ENCODE assay signal across 37 cellular contexts in genomic region chr12:53786411-53786810, GRCh38. TPM values are rescaled to one million over a fixed set of nuclear protein-coding genes. Genes with fewer than 3 reads are reported as not detected.
"Had no signal": no experiment of that assay in that cellular context is flagged by ENCODE, and none has a peak within 500 bp of the region (broad histone marks: within the 10 kb centered on the region; RNA-seq: fewer than 3 reads in every experiment).

No MANE protein-coding gene starts in this region.

- DNase-seq: activated CD4-positive, alpha-beta memory T cell treated with anti-CD3 and anti-CD28 coated beads, Interleukin-2, amount 10 ng/mL, durations not matched to agents 7 days and 5 days; activated CD4-positive, alpha-beta T cell treated with anti-CD3 and anti-CD28 coated beads for 1 hour; activated CD4-positive, alpha-beta T cell treated with anti-CD3 and anti-CD28 coated beads for 48 hours; activated CD4-positive, CD25-positive, alpha-beta regulatory T cell; activated CD8-positive, alpha-beta memory T cell treated with anti-CD3 and anti-CD28 coated beads for 24 hours; activated CD8-positive, alpha-beta memory T cell treated with anti-CD3 and anti-CD28 coated beads, Interleukin-2, amount 10 ng/mL, durations not matched to agents 7 days and 5 days; activated CD8-positive, alpha-beta memory T cell treated with anti-CD3 and anti-CD28 coated beads, Interleukin-2, amount 50 U/mL, for 48 hours; activated effector memory CD4-positive, alpha-beta T cell treated with Interleukin-2 at 50 U/mL for 16 hours; activated naive CD4-positive, alpha-beta T cell treated with Interleukin-2 at 50 U/mL for 16 hours; activated T-cell treated with anti-CD3 and anti-CD28 coated beads, Interleukin-2, amount 50 U/mL, for 48 hours; adrenal gland; caudate nucleus; cerebellar nuclear complex; NCI-H1092 treated with DMSO at 0.1 percent for 48 hours; NCI-H1436; NCI-H1694; NCI-H1930; NCI-H2081 treated with DMSO at 0.1 percent for 48 hours; NCI-H226; NCI-H510A; NCI-H526; NCI-H774; NK-92 treated with Interleukin-12 subunit alpha and Interleukin-12 subunit beta, amount 100 ng/mL, for 24 hours; PC-3; SIG-M5; T1000; WERI-Rb-1 had no signal

- H3K36me3 Mint-ChIP-seq: activated CD8-positive, alpha-beta memory T cell treated with anti-CD3 and anti-CD28 coated beads, Interleukin-2, amount 10 ng/mL, durations not matched to agents 7 days and 5 days; activated naive CD4-positive, alpha-beta T cell treated with anti-CD3 and anti-CD28 coated beads, Interleukin-2, amount 50 U/mL, for 72 hours; brain had no signal

- H3K36me3 ChIP-seq: adrenal gland, WERI-Rb-1 had no signal

- H3K9me3 ChIP-seq: adrenal gland had no signal

- FAIRE-seq: bronchial epithelial cell, RCC 7860 had no signal

- H3K4me3 Mint-ChIP-seq: activated CD4-positive, alpha-beta memory T cell treated with anti-CD3 and anti-CD28 coated beads, Interleukin-2, amount 10 ng/mL, durations not matched to agents 7 days and 5 days; activated CD8-positive, alpha-beta memory T cell treated with anti-CD3 and anti-CD28 coated beads, Interleukin-2, amount 10 ng/mL, durations not matched to agents 7 days and 5 days; brain had no signal

- H3K4me3 ChIP-seq: adrenal gland had no signal

- H3K27ac ChIP-seq: adrenal gland, KMS-11, RWPE1, WERI-Rb-1 had no signal

- H3K9me3 Mint-ChIP-seq: activated CD4-positive, alpha-beta memory T cell treated with anti-CD3 and anti-CD28 coated beads, Interleukin-2, amount 10 ng/mL, durations not matched to agents 7 days and 5 days; activated naive CD4-positive, alpha-beta T cell treated with anti-CD3 and anti-CD28 coated beads, Interleukin-2, amount 50 U/mL, for 72 hours had no signal

- H3K4me1 ChIP-seq: adrenal gland had no signal

- H3K9ac ChIP-seq: KMS-11 had no signal

- H3K4me1 Mint-ChIP-seq: activated CD4-positive, alpha-beta memory T cell treated with anti-CD3 and anti-CD28 coated beads, Interleukin-2, amount 10 ng/mL, durations not matched to agents 7 days and 5 days; activated CD8-positive, alpha-beta memory T cell treated with anti-CD3 and anti-CD28 coated beads, Interleukin-2, amount 10 ng/mL, durations not matched to agents 7 days and 5 days had no signal

- ATAC-seq: activated CD8-positive, alpha-beta memory T cell treated with anti-CD3 and anti-CD28 coated beads, Interleukin-2, amount 10 ng/mL, durations not matched to agents 7 days and 5 days; activated naive CD4-positive, alpha-beta T cell treated with anti-CD3 and anti-CD28 coated beads, Interleukin-2, amount 50 U/mL, for 72 hours; PC-3; Right ventricle myocardium inferior had no signal

- H3K27ac Mint-ChIP-seq: activated CD4-positive, alpha-beta memory T cell treated with anti-CD3 and anti-CD28 coated beads, Interleukin-2, amount 10 ng/mL, durations not matched to agents 7 days and 5 days; activated CD8-positive, alpha-beta memory T cell treated with anti-CD3 and anti-CD28 coated beads, Interleukin-2, amount 10 ng/mL, durations not matched to agents 7 days and 5 days; activated naive CD4-positive, alpha-beta T cell treated with anti-CD3 and anti-CD28 coated beads, Interleukin-2, amount 50 U/mL, for 72 hours; brain had no signal

RNA-seq across cellular contexts. Expression of gene CISTR, which starts 34.6 kb away (rescaled TPM):
- total RNA-seq: activated CD4-positive, alpha-beta memory T cell treated with anti-CD3 and anti-CD28 coated beads, Interleukin-2, amount 10 ng/mL, durations not matched to agents 7 days and 5 days; activated CD8-positive, alpha-beta memory T cell treated with anti-CD3 and anti-CD28 coated beads, Interleukin-2, amount 10 ng/mL, durations not matched to agents 7 days and 5 days; activated naive CD4-positive, alpha-beta T cell treated with anti-CD3 and anti-CD28 coated beads, Interleukin-2, amount 50 U/mL, for 72 hours; adrenal gland; bronchial epithelial cell; LHCN-M2; PC-3; T-helper 1 cell treated with Interleukin-12 subunit alpha and Interleukin-12 subunit beta and Interleukin-4 antibody, amounts not matched to agents 30 ng/mL and 1 ng/mL, for 36 hours; T-helper 2 cell treated with Interferon-gamma antibody and Interleukin-4, amounts not matched to agents 100 ng/mL and 5 ng/mL, for 36 hours had no signal
- polyA plus RNA-seq: adrenal gland had no signal
